ENCODE assay signal across 8 cellular contexts in genomic region chr18:55322176-55322735, GRCh38.
DNase-seq lines count a peak whose midpoint lies in the region; ATAC-seq and TF ChIP-seq lines count a peak whose summit lies in the region.

No MANE protein-coding gene starts in this region.

- no peaks in the 10 kb centered on the region for H3K36me3 Mint-ChIP-seq in activated naive CD8-positive, alpha-beta T cell treated with anti-CD3 and anti-CD28 coated beads for 36 hours
- no peaks in the 10 kb centered on the region for H3K36me3 Mint-ChIP-seq in glutamatergic neuron (ENCODE audit: unreplicated experiment)

- ATAC-seq in HG03025 (IDR thresholded peaks at IDR 0.05; ENCODE audit: low FRiP score, unreplicated experiment), result peak; percentile 74

- H3K27ac ChIP-seq in neutrophil, result peak overlapping the region; percentile 50

- H3K4me3 Mint-ChIP-seq in activated naive CD8-positive, alpha-beta T cell treated with anti-CD3 and anti-CD28 coated beads for 36 hours, result peak overlapping the region; percentile 80
- peak overlapping the region; percentile 98 for H3K4me3 Mint-ChIP-seq in glutamatergic neuron (ENCODE audit: unreplicated experiment)

- TF ChIP-seq POLR2A in GM18526 (IDR thresholded peaks at IDR 0.05; ENCODE audit: extremely low read depth, insufficient read length), result peak; percentile 74

- H3K4me3 ChIP-seq in neutrophil (ENCODE audit: low read depth in 1 of 2, low read length in 1 of 2), result peak overlapping the region; percentile 61 to 63

- H3K4me1 Mint-ChIP-seq in activated naive CD8-positive, alpha-beta T cell treated with anti-CD3 and anti-CD28 coated beads for 36 hours, result peaks cover 5% of the 10 kb centered on the region
- peaks cover 42% of the 10 kb centered on the region for H3K4me1 Mint-ChIP-seq in glutamatergic neuron (ENCODE audit: low read depth, unreplicated experiment)

- peaks cover 71% of the 10 kb centered on the region for H3K27me3 Mint-ChIP-seq in activated naive CD8-positive, alpha-beta T cell treated with anti-CD3 and anti-CD28 coated beads for 36 hours
- peaks cover 9% of the 10 kb centered on the region for H3K27me3 Mint-ChIP-seq in glutamatergic neuron (ENCODE audit: unreplicated experiment)

- H3K9me3 ChIP-seq in neutrophil, result no peaks in the 10 kb centered on the region

- no peak overlapping the region for H3K27ac Mint-ChIP-seq in activated naive CD8-positive, alpha-beta T cell treated with anti-CD3 and anti-CD28 coated beads for 36 hours
- H3K27ac Mint-ChIP-seq in glutamatergic neuron (ENCODE audit: unreplicated experiment), result peak overlapping the region; percentile 99

- no peaks in the 10 kb centered on the region for H3K36me3 ChIP-seq in neutrophil

- DNase-seq in AG20443 (ENCODE audit: low spot score), result peak; percentile 79
- peak; percentile 77 for DNase-seq in NCI-H2107 (lab: John Stamatoyannopoulos, UW)
- DNase-seq in activated naive CD8-positive, alpha-beta T cell treated with anti-CD3 and anti-CD28 coated beads for 36 hours, result peak; percentile 15
- peak; percentile 71 for DNase-seq in glutamatergic neuron
- DNase-seq in GDM1 (lab: John Stamatoyannopoulos, UW), result no peak

- H3K4me1 ChIP-seq in neutrophil (ENCODE audit: control insufficient read depth in 1 of 2, insufficient read depth in 1 of 2, low read depth in 1 of 2, low read length in 1 of 2), result peaks cover 12 to 15% of the 10 kb centered on the region in 2 experiments

- TF ChIP-seq CTCF in glutamatergic neuron (IDR thresholded peaks at IDR 0.05; ENCODE audit: partially characterized antibody, unreplicated experiment) (no peak), neutrophil (IDR thresholded peaks at IDR 0.05) (no peak)

- no peaks in the 10 kb centered on the region for H3K9me3 Mint-ChIP-seq in activated naive CD8-positive, alpha-beta T cell treated with anti-CD3 and anti-CD28 coated beads for 36 hours
- peaks cover 23% of the 10 kb centered on the region for H3K9me3 Mint-ChIP-seq in glutamatergic neuron (ENCODE audit: unreplicated experiment)

- H3K27me3 ChIP-seq in neutrophil, result peaks cover 56% of the 10 kb centered on the region
